In genomic region chr7:157667261-157667660, GRCh38 we compare ENCODE assay signal across 1 cellular context.
TF ChIP-seq lines count a peak whose summit lies in the region.

No MANE protein-coding gene starts in this region.

TF ChIP-seq in HepG2, 621 proteins besides CTCF, POLR2A, EP300 and RAD21 (continued from another document):
- TF ChIP-seq NAIF1 (CRISPR knock-in tag; IDR thresholded peaks at IDR 0.05; ENCODE audit: borderline replicate concordance) = no peak
- no peak for TF ChIP-seq THAP8 (CRISPR knock-in tag; IDR thresholded peaks at IDR 0.05; ENCODE audit: borderline replicate concordance)
- no peak for TF ChIP-seq FIP1L1 (IDR thresholded peaks at IDR 0.05; ENCODE audit: borderline replicate concordance, insufficient read depth, low read depth, low read length)
- no peak for TF ChIP-seq CREM (IDR thresholded peaks at IDR 0.05)
- no peak for TF ChIP-seq CREM (CRISPR knock-in tag; IDR thresholded peaks at IDR 0.05)
- no peak for TF ChIP-seq HIVEP1 (CRISPR knock-in tag; IDR thresholded peaks at IDR 0.05)
- no peak for TF ChIP-seq GLMP (CRISPR knock-in tag; IDR thresholded peaks at IDR 0.05; ENCODE audit: borderline replicate concordance)
- TF ChIP-seq SP140L (CRISPR knock-in tag; IDR thresholded peaks at IDR 0.05; ENCODE audit: borderline replicate concordance) = no peak
- TF ChIP-seq PCBP1 (IDR thresholded peaks at IDR 0.05; ENCODE audit: borderline replicate concordance, low read depth, low read length) = no peak
- no peak for TF ChIP-seq ZNF383 (CRISPR knock-in tag; IDR thresholded peaks at IDR 0.05; ENCODE audit: borderline replicate concordance)
- no peak for TF ChIP-seq GATA4 (IDR thresholded peaks at IDR 0.05; ENCODE audit: borderline replicate concordance, low read depth)
